ENCODE assay signal across 16 cellular contexts in genomic region chr4:155789391-155789790, GRCh38. TPM values are rescaled to one million over a fixed set of nuclear protein-coding genes. Genes with fewer than 3 reads are reported as not detected.
DNase-seq lines count a peak whose midpoint lies in the region; ATAC-seq and TF ChIP-seq lines count a peak whose summit lies in the region.
"Had no signal": no experiment of that assay in that cellular context is flagged by ENCODE, and none has a peak within 500 bp of the region (broad histone marks: within the 10 kb centered on the region; RNA-seq: fewer than 3 reads in every experiment).

No MANE protein-coding gene starts in this region.

- no peaks in the 10 kb centered on the region for H3K9me3 Mint-ChIP-seq in activated naive CD8-positive, alpha-beta T cell treated with anti-CD3 and anti-CD28 coated beads, Interleukin-2, amount 50 U/mL, for 24 hours

- H3K27ac Mint-ChIP-seq in activated naive CD8-positive, alpha-beta T cell treated with anti-CD3 and anti-CD28 coated beads, Interleukin-2, amount 50 U/mL, for 24 hours, result no peak overlapping the region

- H3K4me3 ChIP-seq in sigmoid colon (peak overlapping the region in 1 of 4 donors; percentile 2), body of pancreas (no peak overlapping the region)

- H3K27me3 Mint-ChIP-seq in activated naive CD8-positive, alpha-beta T cell treated with anti-CD3 and anti-CD28 coated beads, Interleukin-2, amount 50 U/mL, for 24 hours, result peaks cover 2% of the 10 kb centered on the region

- DNase-seq in sigmoid colon, result no peak
- no peak for DNase-seq in body of pancreas
- no peak for DNase-seq in activated naive CD8-positive, alpha-beta T cell treated with anti-CD3 and anti-CD28 coated beads, Interleukin-2, amount 50 U/mL, for 24 hours
- DNase-seq: activated T-cell treated with anti-CD3 and anti-CD28 coated beads, Interleukin-2, amount 50 U/mL, for 48 hours; DND-41; glutamatergic neuron; kidney; stimulated activated CD4-positive, alpha-beta T cell treated with anti-CD3 and anti-CD28 coated beads, Interleukin-2, amount 100 ng/mL, for 24 hours; T-helper 9 cell; trophoblast cell had no signal

- H3K4me1 ChIP-seq in sigmoid colon (peaks cover 0 to 31% (median 20%) of the 10 kb centered on the region in 4 donors), body of pancreas (peaks cover 12% of the 10 kb centered on the region)

- H3K4me1 Mint-ChIP-seq in activated naive CD8-positive, alpha-beta T cell treated with anti-CD3 and anti-CD28 coated beads, Interleukin-2, amount 50 U/mL, for 24 hours, result no peaks in the 10 kb centered on the region

- peak; percentile 30 for ATAC-seq in GM18520 (IDR thresholded peaks at IDR 0.05; ENCODE audit: unreplicated experiment)
- ATAC-seq in HG02610 (IDR thresholded peaks at IDR 0.05; ENCODE audit: unreplicated experiment), result peak; percentile 42
- no peak for ATAC-seq in HG02571 (IDR thresholded peaks at IDR 0.05; ENCODE audit: unreplicated experiment)
- ATAC-seq in HG03354 (IDR thresholded peaks at IDR 0.05; ENCODE audit: poor library complexity, severe bottlenecking, unreplicated experiment), result no peak
- ATAC-seq in body of pancreas, result no peak
- ATAC-seq in activated naive CD8-positive, alpha-beta T cell treated with anti-CD3 and anti-CD28 coated beads, Interleukin-2, amount 50 U/mL, for 24 hours, result no peak
- ATAC-seq: HCT116 had no signal

- intact Hi-C loops in sigmoid colon (cut with DNase I), result loop anchor here (5.0 kb wide), 1 partner anchor 347 kb away; no protein-coding TSS in a partner anchor
- intact Hi-C loops in body of pancreas (cut with DNase I), result loop anchor here (5.0 kb wide), 1 partner anchor 347 kb away; no protein-coding TSS in a partner anchor

- TF ChIP-seq EP300 in sigmoid colon (IDR thresholded peaks at IDR 0.05), result no peak

- peak overlapping the region; percentile 38 for H3K27ac ChIP-seq in angular gyrus (ENCODE audit: low read depth, low read length)
- H3K27ac ChIP-seq in sigmoid colon, result peak overlapping the region in 3 of 4 donors; percentile 0 to 30 (median 3)
- H3K27ac ChIP-seq in body of pancreas, result no peak overlapping the region

- no peaks in the 10 kb centered on the region for H3K36me3 Mint-ChIP-seq in activated naive CD8-positive, alpha-beta T cell treated with anti-CD3 and anti-CD28 coated beads, Interleukin-2, amount 50 U/mL, for 24 hours (ENCODE audit: low read depth)

- H3K4me3 Mint-ChIP-seq in activated naive CD8-positive, alpha-beta T cell treated with anti-CD3 and anti-CD28 coated beads, Interleukin-2, amount 50 U/mL, for 24 hours, result no peak overlapping the region

- H3K36me3 ChIP-seq in sigmoid colon, result peaks cover 0 to 51% (median 2%) of the 10 kb centered on the region in 4 donors
- no peaks in the 10 kb centered on the region for H3K36me3 ChIP-seq in body of pancreas (replicated peaks in 1 of 2; ENCODE audit: insufficient read depth in 1 of 2, low read depth in 2 of 2)

- TF ChIP-seq CTCF in sigmoid colon (IDR thresholded peaks at IDR 0.05) (no peak), body of pancreas (IDR thresholded peaks at IDR 0.05) (no peak)

- WGBS in sigmoid colon, 2 donors, result 64 to 68% methylated on average over 6 of the region's 6 CpGs
- WGBS in body of pancreas, 2 donors, result 48 to 61% methylated on average over 6 of the region's 6 CpGs

- H3K9me3 ChIP-seq in sigmoid colon, result no peaks in the 10 kb centered on the region
- no peaks in the 10 kb centered on the region for H3K9me3 ChIP-seq in body of pancreas

- no peak for TF ChIP-seq POLR2A in sigmoid colon (IDR thresholded peaks at IDR 0.05)
- no peak for TF ChIP-seq POLR2A in body of pancreas (IDR thresholded peaks at IDR 0.05)

- H3K27me3 ChIP-seq in sigmoid colon (no peaks in the 10 kb centered on the region), body of pancreas (no peaks in the 10 kb centered on the region)

RNA-seq across cellular contexts. Expression of gene GUCY1B1, which starts 30.6 kb away (rescaled TPM):
- total RNA-seq in sigmoid colon, result 100 to 1,000 TPM in 1 of 4 donors, 10 to 100 TPM in 3; 45.1 to 115 (median 80.1) TPM
- polyA plus RNA-seq in sigmoid colon, result 1 to 10 TPM in 2 of 3 donors, under 1 TPM in 1; 0.92 to 8.0 (median 2.4) TPM
- total RNA-seq in body of pancreas, result 10 to 100 TPM in 1 of 2 donors, 1 to 10 TPM in 1; 9.6 to 11.9 TPM

Comparison
In these comparisons a context has a peak if more than half of its experiments do, and no peak if none do; other contexts are left out.
1. ATAC-seq: peak in GM18520 (single experiment) and HG02610 (single experiment); none in HG02571 (single experiment), HG03354 (single experiment), body of pancreas (single experiment) and activated naive CD8-positive, alpha-beta T cell treated with anti-CD3 and anti-CD28 coated beads, Interleukin-2, amount 50 U/mL, for 24 hours (single experiment).
2. H3K27ac ChIP-seq: peak in angular gyrus (single experiment) and sigmoid colon (3 of 4); none in body of pancreas (0 of 4).